In the genomic region with DNA sequence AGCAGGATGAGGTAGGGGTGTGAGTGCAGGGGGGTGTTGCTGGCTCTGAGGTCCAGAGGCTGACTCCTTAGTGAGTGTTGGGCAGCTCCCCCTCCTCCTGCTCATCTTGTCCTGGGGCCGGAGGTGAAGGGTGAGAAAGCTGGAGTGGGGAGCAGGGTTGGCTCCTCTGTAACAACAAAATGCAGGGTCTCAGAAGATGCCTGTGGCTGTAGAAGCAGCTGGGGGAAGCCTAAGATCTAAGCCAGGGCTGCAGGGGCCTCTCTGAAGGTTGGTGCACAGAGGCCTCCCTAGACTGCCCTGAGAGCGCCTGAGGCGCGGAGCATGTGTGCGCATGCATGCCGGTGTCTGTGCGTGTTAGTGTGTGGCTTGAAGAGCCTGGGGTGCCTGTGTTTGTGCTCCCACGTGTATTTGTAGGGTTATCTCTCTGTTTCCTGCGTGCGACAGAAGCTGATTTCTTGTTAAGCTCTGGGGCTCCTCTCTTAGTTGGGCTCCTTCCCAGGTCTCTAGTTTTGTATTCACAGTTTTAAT, we compare ENCODE assay signal across 21 cellular contexts.
"Had no signal": no experiment of that assay in that cellular context is flagged by ENCODE, and none has a peak within 500 bp of the region (broad histone marks: within the 10 kb centered on the region; RNA-seq: fewer than 3 reads in every experiment).

No MANE protein-coding gene starts in this region.

- H3K36me3 ChIP-seq: left ventricle myocardium inferior, thyroid gland had no signal

- H3K4me3 ChIP-seq: hepatocyte, left ventricle myocardium inferior, thyroid gland had no signal

- H3K27me3 ChIP-seq: hepatocyte, thyroid gland had no signal

- H3K9me3 Mint-ChIP-seq: activated B cell treated with CpG ODN at 0.5 μM for 24 hours; activated naive CD4-positive, alpha-beta T cell treated with anti-CD3 and anti-CD28 coated beads for 36 hours; activated naive CD8-positive, alpha-beta T cell treated with anti-CD3 and anti-CD28 coated beads, Interleukin-2, amount 10 ng/mL, durations not matched to agents 7 days and 5 days; dendritic cell treated with granulocyte-macrophage colony-stimulating factor and Interleukin-4, amounts not matched to agents 40 ng/mL and 50 ng/mL, for 4 days; natural killer cell had no signal

- DNase-seq: activated B cell treated with CpG ODN at 0.5 μM for 24 hours; activated CD4-positive, alpha-beta T cell treated with anti-CD3 and anti-CD28 coated beads for 4 hours; activated CD4-positive, alpha-beta T cell treated with anti-CD3 and anti-CD28 coated beads, Interleukin-2, amount 50 U/mL, for 48 hours; activated effector memory CD4-positive, alpha-beta T cell treated with Interleukin-2 at 50 U/mL for 16 hours; activated naive CD4-positive, alpha-beta T cell treated with anti-CD3 and anti-CD28 coated beads for 36 hours; activated naive CD8-positive, alpha-beta T cell treated with anti-CD3 and anti-CD28 coated beads, Interleukin-2, amount 10 ng/mL, durations not matched to agents 7 days and 5 days; activated T-cell treated with anti-CD3 and anti-CD28 coated beads, Interleukin-2, amount 50 U/mL, for 48 hours; effector CD4-positive, alpha-beta T cell; erythroblast; foreskin melanocyte; left ventricle myocardium inferior; midbrain; natural killer cell; nucleus accumbens; stimulated activated CD4-positive, alpha-beta T cell treated with anti-CD3 and anti-CD28 coated beads, Interleukin-4, amount 100 ng/mL, for 1 hour; stimulated activated naive CD8-positive, alpha-beta T cell treated with anti-CD3 and anti-CD28 coated beads, Interleukin-15, Interleukin-2, amounts not matched to agents 100 U/mL and 50 U/mL, for 24 hours; substantia nigra; T-helper 17 cell; thyroid gland had no signal

- ATAC-seq: natural killer cell; stimulated activated naive CD8-positive, alpha-beta T cell treated with anti-CD3 and anti-CD28 coated beads, Interleukin-15, Interleukin-2, amounts not matched to agents 100 U/mL and 50 U/mL, for 24 hours; T-helper 17 cell had no signal

- H3K36me3 Mint-ChIP-seq: activated naive CD8-positive, alpha-beta T cell treated with anti-CD3 and anti-CD28 coated beads, Interleukin-2, amount 10 ng/mL, durations not matched to agents 7 days and 5 days; natural killer cell had no signal

- H3K9me3 ChIP-seq: left ventricle myocardium inferior, thyroid gland had no signal

- H3K4me3 Mint-ChIP-seq: activated B cell treated with CpG ODN at 0.5 μM for 24 hours; activated naive CD4-positive, alpha-beta T cell treated with anti-CD3 and anti-CD28 coated beads for 36 hours; activated naive CD8-positive, alpha-beta T cell treated with anti-CD3 and anti-CD28 coated beads, Interleukin-2, amount 10 ng/mL, durations not matched to agents 7 days and 5 days; dendritic cell treated with granulocyte-macrophage colony-stimulating factor and Interleukin-4, amounts not matched to agents 40 ng/mL and 50 ng/mL, for 4 days; natural killer cell; T-helper 17 cell had no signal

- H3K27ac Mint-ChIP-seq: activated B cell treated with CpG ODN at 0.5 μM for 24 hours; activated naive CD4-positive, alpha-beta T cell treated with anti-CD3 and anti-CD28 coated beads for 36 hours; activated naive CD8-positive, alpha-beta T cell treated with anti-CD3 and anti-CD28 coated beads, Interleukin-2, amount 10 ng/mL, durations not matched to agents 7 days and 5 days; dendritic cell treated with granulocyte-macrophage colony-stimulating factor and Interleukin-4, amounts not matched to agents 40 ng/mL and 50 ng/mL, for 4 days; natural killer cell; T-helper 17 cell had no signal

- H3K27ac ChIP-seq: hepatocyte, left ventricle myocardium inferior, thyroid gland had no signal

- H3K4me1 Mint-ChIP-seq: activated B cell treated with CpG ODN at 0.5 μM for 24 hours, T-helper 17 cell had no signal
